1 cellular context compared by ENCODE assay signal in the genomic region with DNA sequence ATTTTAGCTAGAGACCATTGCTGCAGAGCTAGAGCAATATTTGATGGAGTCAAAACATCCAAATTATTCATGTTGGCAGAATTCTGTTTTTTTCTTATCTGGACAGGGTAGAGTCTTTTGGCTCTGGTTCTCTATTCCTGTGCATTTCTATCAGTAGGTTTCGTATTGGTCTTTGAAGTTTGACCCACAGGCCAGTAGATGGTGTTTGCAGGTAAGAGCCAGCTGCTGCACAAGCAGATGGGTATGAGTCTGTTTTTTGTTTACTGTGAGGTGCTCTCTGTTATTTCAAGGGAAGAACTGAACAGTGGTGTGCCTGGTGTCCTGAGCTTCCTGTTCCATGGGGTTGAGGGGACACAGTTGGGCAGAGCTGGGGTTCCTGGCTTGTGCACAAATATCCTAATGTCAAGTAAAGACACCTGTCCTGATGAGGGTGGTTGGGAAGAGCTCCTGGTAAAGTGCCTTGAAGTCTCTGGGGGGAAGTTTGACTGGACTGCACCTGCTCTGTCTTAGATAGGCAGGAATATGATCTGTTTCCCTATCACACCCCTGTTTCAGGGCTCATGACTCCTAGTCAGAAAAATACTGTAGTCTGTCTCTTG.
A peak's percentile ranks its signal among the peaks of the same experiment; 100 is the strongest.
TF ChIP-seq lines count a peak whose summit lies in the region.

No MANE protein-coding gene starts in this region.

TF ChIP-seq in HepG2, 621 proteins besides CTCF, POLR2A, EP300 and RAD21 (continued from another document and continues in another):
- TF ChIP-seq MED13 (CRISPR knock-in tag; IDR thresholded peaks at IDR 0.05) (no peak), SMARCC2 (IDR thresholded peaks at IDR 0.05) (no peak), SP2 (CRISPR knock-in tag; IDR thresholded peaks at IDR 0.05) (no peak), ZNF619 (CRISPR knock-in tag; IDR thresholded peaks at IDR 0.05) (no peak), YEATS4 (CRISPR knock-in tag; IDR thresholded peaks at IDR 0.05; ENCODE audit: borderline replicate concordance) (no peak), HNF4A (CRISPR knock-in tag; IDR thresholded peaks at IDR 0.05) (peak; percentile 52), MED1 (CRISPR knock-in tag; IDR thresholded peaks at IDR 0.05) (no peak), MIXL1 (CRISPR knock-in tag; IDR thresholded peaks at IDR 0.05) (0 out of 2 replicates have a peak, but pooled peaks have one; percentile 29), ZZZ3 (CRISPR knock-in tag; IDR thresholded peaks at IDR 0.05; ENCODE audit: borderline replicate concordance) (no peak), ZNF75D (CRISPR knock-in tag; IDR thresholded peaks at IDR 0.05; ENCODE audit: borderline replicate concordance) (no peak), AGO1 (IDR thresholded peaks at IDR 0.05; ENCODE audit: low read depth, low read length, poor library complexity, severe bottlenecking) (no peak), ZNF776 (CRISPR knock-in tag; IDR thresholded peaks at IDR 0.05) (no peak), HCFC1 (IDR thresholded peaks at IDR 0.05; ENCODE audit: low read depth, low read length) (no peak), TCF7 (IDR thresholded peaks at IDR 0.05; ENCODE audit: low read depth) (no peak), SMC3 (IDR thresholded peaks at IDR 0.05; ENCODE audit: low read length) (peak; percentile 74), CBFB (CRISPR knock-in tag; IDR thresholded peaks at IDR 0.05) (no peak), AGO2 (optimal IDR thresholded peaks at IDR 0.05; ENCODE audit: low read depth, low read length) (no peak), POGZ (CRISPR knock-in tag; IDR thresholded peaks at IDR 0.05) (no peak), POLR2G (IDR thresholded peaks at IDR 0.05; ENCODE audit: low read depth, low read length) (no peak), SALL1 (CRISPR knock-in tag; IDR thresholded peaks at IDR 0.05) (peak; percentile 28; the same call in 1 of the 2 replicates), MXD1 (CRISPR knock-in tag; IDR thresholded peaks at IDR 0.05) (no peak), SETDB1 (CRISPR knock-in tag; IDR thresholded peaks at IDR 0.05; ENCODE audit: borderline replicate concordance) (no peak), FOXA3 (CRISPR knock-in tag; IDR thresholded peaks at IDR 0.05) (peak; percentile 56; the same call in 1 of the 2 replicates), GATAD2A (CRISPR knock-in tag; IDR thresholded peaks at IDR 0.05) (peak; percentile 61), PAXIP1 (CRISPR knock-in tag; conservative IDR thresholded peaks at IDR 0.05) (0 out of 2 replicates have a peak, but pooled peaks have one; percentile 36), NRL (CRISPR knock-in tag; IDR thresholded peaks at IDR 0.05; ENCODE audit: borderline replicate concordance) (no peak), SP5 (CRISPR knock-in tag; IDR thresholded peaks at IDR 0.05; ENCODE audit: borderline replicate concordance, low read depth) (no peak), ETV6 (CRISPR knock-in tag; conservative IDR thresholded peaks at IDR 0.05) (no peak), ZNF615 (CRISPR knock-in tag; IDR thresholded peaks at IDR 0.05; ENCODE audit: borderline replicate concordance) (no peak), ZBTB49 (CRISPR knock-in tag; IDR thresholded peaks at IDR 0.05; ENCODE audit: borderline replicate concordance) (no peak), JUNB (CRISPR knock-in tag; IDR thresholded peaks at IDR 0.05; ENCODE audit: borderline replicate concordance) (no peak), MLX (CRISPR knock-in tag; IDR thresholded peaks at IDR 0.05) (no peak), ZNF3 (CRISPR knock-in tag; IDR thresholded peaks at IDR 0.05) (no peak)
- TF ChIP-seq, protein P1, sequence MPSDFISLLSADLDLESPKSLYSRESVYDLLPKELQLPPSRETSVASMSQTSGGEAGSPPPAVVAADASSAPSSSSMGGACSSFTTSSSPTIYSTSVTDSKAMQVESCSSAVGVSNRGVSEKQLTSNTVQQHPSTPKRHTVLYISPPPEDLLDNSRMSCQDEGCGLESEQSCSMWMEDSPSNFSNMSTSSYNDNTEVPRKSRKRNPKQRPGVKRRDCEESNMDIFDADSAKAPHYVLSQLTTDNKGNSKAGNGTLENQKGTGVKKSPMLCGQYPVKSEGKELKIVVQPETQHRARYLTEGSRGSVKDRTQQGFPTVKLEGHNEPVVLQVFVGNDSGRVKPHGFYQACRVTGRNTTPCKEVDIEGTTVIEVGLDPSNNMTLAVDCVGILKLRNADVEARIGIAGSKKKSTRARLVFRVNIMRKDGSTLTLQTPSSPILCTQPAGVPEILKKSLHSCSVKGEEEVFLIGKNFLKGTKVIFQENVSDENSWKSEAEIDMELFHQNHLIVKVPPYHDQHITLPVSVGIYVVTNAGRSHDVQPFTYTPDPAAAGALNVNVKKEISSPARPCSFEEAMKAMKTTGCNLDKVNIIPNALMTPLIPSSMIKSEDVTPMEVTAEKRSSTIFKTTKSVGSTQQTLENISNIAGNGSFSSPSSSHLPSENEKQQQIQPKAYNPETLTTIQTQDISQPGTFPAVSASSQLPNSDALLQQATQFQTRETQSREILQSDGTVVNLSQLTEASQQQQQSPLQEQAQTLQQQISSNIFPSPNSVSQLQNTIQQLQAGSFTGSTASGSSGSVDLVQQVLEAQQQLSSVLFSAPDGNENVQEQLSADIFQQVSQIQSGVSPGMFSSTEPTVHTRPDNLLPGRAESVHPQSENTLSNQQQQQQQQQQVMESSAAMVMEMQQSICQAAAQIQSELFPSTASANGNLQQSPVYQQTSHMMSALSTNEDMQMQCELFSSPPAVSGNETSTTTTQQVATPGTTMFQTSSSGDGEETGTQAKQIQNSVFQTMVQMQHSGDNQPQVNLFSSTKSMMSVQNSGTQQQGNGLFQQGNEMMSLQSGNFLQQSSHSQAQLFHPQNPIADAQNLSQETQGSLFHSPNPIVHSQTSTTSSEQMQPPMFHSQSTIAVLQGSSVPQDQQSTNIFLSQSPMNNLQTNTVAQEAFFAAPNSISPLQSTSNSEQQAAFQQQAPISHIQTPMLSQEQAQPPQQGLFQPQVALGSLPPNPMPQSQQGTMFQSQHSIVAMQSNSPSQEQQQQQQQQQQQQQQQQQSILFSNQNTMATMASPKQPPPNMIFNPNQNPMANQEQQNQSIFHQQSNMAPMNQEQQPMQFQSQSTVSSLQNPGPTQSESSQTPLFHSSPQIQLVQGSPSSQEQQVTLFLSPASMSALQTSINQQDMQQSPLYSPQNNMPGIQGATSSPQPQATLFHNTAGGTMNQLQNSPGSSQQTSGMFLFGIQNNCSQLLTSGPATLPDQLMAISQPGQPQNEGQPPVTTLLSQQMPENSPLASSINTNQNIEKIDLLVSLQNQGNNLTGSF (CRISPR knock-in tag; IDR thresholded peaks at IDR 0.05): no peak
- TF ChIP-seq, protein P2, sequence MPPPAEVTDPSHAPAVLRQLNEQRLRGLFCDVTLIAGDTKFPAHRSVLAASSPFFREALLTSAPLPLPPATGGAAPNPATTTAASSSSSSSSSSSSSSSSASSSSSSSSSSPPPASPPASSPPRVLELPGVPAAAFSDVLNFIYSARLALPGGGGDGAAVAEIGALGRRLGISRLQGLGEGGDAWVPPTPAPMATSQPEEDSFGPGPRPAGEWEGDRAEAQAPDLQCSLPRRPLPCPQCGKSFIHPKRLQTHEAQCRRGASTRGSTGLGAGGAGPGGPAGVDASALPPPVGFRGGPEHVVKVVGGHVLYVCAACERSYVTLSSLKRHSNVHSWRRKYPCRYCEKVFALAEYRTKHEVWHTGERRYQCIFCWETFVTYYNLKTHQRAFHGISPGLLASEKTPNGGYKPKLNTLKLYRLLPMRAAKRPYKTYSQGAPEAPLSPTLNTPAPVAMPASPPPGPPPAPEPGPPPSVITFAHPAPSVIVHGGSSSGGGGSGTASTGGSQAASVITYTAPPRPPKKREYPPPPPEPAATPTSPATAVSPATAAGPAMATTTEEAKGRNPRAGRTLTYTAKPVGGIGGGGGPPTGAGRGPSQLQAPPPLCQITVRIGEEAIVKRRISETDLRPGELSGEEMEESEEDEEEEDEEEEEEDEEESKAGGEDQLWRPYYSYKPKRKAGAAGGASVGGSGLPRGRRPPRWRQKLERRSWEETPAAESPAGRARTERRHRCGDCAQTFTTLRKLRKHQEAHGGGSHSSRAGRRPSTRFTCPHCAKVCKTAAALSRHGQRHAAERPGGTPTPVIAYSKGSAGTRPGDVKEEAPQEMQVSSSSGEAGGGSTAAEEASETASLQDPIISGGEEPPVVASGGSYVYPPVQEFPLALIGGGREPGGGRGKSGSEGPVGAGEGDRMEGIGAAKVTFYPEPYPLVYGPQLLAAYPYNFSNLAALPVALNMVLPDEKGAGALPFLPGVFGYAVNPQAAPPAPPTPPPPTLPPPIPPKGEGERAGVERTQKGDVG (CRISPR knock-in tag; IDR thresholded peaks at IDR 0.05; ENCODE audit: borderline replicate concordance): no peak
- TF ChIP-seq, protein P3, sequence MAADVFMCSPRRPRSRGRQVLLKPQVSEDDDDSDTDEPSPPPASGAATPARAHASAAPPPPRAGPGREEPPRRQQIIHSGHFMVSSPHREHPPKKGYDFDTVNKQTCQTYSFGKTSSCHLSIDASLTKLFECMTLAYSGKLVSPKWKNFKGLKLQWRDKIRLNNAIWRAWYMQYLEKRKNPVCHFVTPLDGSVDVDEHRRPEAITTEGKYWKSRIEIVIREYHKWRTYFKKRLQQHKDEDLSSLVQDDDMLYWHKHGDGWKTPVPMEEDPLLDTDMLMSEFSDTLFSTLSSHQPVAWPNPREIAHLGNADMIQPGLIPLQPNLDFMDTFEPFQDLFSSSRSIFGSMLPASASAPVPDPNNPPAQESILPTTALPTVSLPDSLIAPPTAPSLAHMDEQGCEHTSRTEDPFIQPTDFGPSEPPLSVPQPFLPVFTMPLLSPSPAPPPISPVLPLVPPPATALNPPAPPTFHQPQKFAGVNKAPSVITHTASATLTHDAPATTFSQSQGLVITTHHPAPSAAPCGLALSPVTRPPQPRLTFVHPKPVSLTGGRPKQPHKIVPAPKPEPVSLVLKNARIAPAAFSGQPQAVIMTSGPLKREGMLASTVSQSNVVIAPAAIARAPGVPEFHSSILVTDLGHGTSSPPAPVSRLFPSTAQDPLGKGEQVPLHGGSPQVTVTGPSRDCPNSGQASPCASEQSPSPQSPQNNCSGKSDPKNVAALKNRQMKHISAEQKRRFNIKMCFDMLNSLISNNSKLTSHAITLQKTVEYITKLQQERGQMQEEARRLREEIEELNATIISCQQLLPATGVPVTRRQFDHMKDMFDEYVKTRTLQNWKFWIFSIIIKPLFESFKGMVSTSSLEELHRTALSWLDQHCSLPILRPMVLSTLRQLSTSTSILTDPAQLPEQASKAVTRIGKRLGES (CRISPR knock-in tag; IDR thresholded peaks at IDR 0.05; ENCODE audit: borderline replicate concordance): no peak
- TF ChIP-seq, protein P4, sequence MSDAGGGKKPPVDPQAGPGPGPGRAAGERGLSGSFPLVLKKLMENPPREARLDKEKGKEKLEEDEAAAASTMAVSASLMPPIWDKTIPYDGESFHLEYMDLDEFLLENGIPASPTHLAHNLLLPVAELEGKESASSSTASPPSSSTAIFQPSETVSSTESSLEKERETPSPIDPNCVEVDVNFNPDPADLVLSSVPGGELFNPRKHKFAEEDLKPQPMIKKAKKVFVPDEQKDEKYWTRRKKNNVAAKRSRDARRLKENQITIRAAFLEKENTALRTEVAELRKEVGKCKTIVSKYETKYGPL (CRISPR knock-in tag; IDR thresholded peaks at IDR 0.05): no peak
- TF ChIP-seq, protein P5, sequence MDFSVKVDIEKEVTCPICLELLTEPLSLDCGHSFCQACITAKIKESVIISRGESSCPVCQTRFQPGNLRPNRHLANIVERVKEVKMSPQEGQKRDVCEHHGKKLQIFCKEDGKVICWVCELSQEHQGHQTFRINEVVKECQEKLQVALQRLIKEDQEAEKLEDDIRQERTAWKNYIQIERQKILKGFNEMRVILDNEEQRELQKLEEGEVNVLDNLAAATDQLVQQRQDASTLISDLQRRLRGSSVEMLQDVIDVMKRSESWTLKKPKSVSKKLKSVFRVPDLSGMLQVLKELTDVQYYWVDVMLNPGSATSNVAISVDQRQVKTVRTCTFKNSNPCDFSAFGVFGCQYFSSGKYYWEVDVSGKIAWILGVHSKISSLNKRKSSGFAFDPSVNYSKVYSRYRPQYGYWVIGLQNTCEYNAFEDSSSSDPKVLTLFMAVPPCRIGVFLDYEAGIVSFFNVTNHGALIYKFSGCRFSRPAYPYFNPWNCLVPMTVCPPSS (IDR thresholded peaks at IDR 0.05): no peak
